ENCODE assay signal across 8 cellular contexts in genomic region chr10:31836569-31837406, GRCh38.
DNase-seq lines count a peak whose midpoint lies in the region; ATAC-seq, FAIRE-seq and TF ChIP-seq lines count a peak whose summit lies in the region.

No MANE protein-coding gene starts in this region.

- no peak overlapping the region; the same call in 1 of the 2 replicates for H3K4me2 ChIP-seq in MM.1S (ENCODE audit: low read depth, low read length)

- peak; percentile 96 for FAIRE-seq in A204.1 (lab: Jason Lieb, UNC)

- H3K9ac ChIP-seq in MM.1S (ENCODE audit: low read length) = no peak overlapping the region

- H3K36me3 ChIP-seq in MM.1S (replicated peaks; ENCODE audit: insufficient read depth, low read length) = no peaks in the 10 kb centered on the region; the same call in 1 of the 2 replicates
- H3K36me3 ChIP-seq in breast epithelium = no peaks in the 10 kb centered on the region

- no peaks in the 10 kb centered on the region for H3K9me2 ChIP-seq in MM.1S (replicated peaks; ENCODE audit: insufficient read depth, low read length)

- no peaks in the 10 kb centered on the region for H3K4me1 ChIP-seq in MM.1S (ENCODE audit: low read length)
- no peaks in the 10 kb centered on the region for H3K4me1 ChIP-seq in breast epithelium

- TF ChIP-seq CTCF in GM12864 (IDR thresholded peaks at IDR 0.05; ENCODE audit: low read depth, low read length, missing control alignments) (peak; percentile 89), MM.1S (IDR thresholded peaks at IDR 0.05; ENCODE audit: low read length) (peak; percentile 70), breast epithelium (IDR thresholded peaks at IDR 0.05) (peak in 2 of 3 donors; percentile 25 to 43)

- H2AFZ ChIP-seq in MM.1S (ENCODE audit: low read length) = no peak overlapping the region

- intact Hi-C loops in breast epithelium (cut with DNase I; ENCODE audit: low total_unique reads) = no loop called here

- no peak for ATAC-seq in HG03460 (IDR thresholded peaks at IDR 0.05; ENCODE audit: unreplicated experiment)

- H4K20me1 ChIP-seq in MM.1S (ENCODE audit: insufficient read depth, low read length) = no peaks in the 10 kb centered on the region

- TF ChIP-seq POLR2A in breast epithelium (IDR thresholded peaks at IDR 0.05) = no peak

- H3F3A ChIP-seq in MM.1S (ENCODE audit: insufficient read depth, low read length) = no peaks in the 10 kb centered on the region

- H3K4me3 ChIP-seq in GM12864 (ENCODE audit: low read depth, low read length) = peak overlapping the region; percentile 46
- H3K4me3 ChIP-seq in MM.1S (ENCODE audit: low read length) = no peak overlapping the region
- H3K4me3 ChIP-seq in breast epithelium = no peak overlapping the region

- H3K27me3 ChIP-seq in MM.1S (replicated peaks; ENCODE audit: insufficient read depth, low read length) = no peaks in the 10 kb centered on the region
- H3K27me3 ChIP-seq in breast epithelium = no peaks in the 10 kb centered on the region

- DNase-seq in GM12864 (ENCODE audit: low read depth) (peak; percentile 16), MM.1S (peak; percentile 42), breast epithelium (ENCODE audit: low spot score in 2 of 2) (no peak), medulla oblongata (ENCODE audit: extremely low spot score) (peak; percentile 56), ecto neural progenitor cell (ENCODE audit: low spot score) (no peak)
- no peak for DNase-seq in activated CD4-positive, alpha-beta T cell treated with anti-CD3 and anti-CD28 coated beads, Interleukin-2, amount 50 U/mL, for 1 hour

- H3K79me2 ChIP-seq in MM.1S (ENCODE audit: low read length) = no peaks in the 10 kb centered on the region

- H3K9me3 ChIP-seq in MM.1S (replicated peaks; ENCODE audit: insufficient read depth, low read length) = no peaks in the 10 kb centered on the region
- H3K9me3 ChIP-seq in breast epithelium = no peaks in the 10 kb centered on the region

- H3K27ac ChIP-seq in MM.1S (ENCODE audit: low read length) = no peak overlapping the region
- H3K27ac ChIP-seq in breast epithelium = no peak overlapping the region

Comparison
In these comparisons a context has a peak if more than half of its experiments do, and no peak if none do; other contexts are left out.
1. DNase-seq: peak in GM12864 (single experiment), MM.1S (single experiment) and medulla oblongata (single experiment); none in breast epithelium (0 of 2), ecto neural progenitor cell (single experiment) and activated CD4-positive, alpha-beta T cell treated with anti-CD3 and anti-CD28 coated beads, Interleukin-2, amount 50 U/mL, for 1 hour (single experiment).
2. CTCF ChIP-seq: peak in every context shown above with its lines; median percentile 89 in GM12864; 70 in MM.1S; 34 in breast epithelium.